Comparison of ENCODE assay signal across 13 cellular contexts in the genomic region with DNA sequence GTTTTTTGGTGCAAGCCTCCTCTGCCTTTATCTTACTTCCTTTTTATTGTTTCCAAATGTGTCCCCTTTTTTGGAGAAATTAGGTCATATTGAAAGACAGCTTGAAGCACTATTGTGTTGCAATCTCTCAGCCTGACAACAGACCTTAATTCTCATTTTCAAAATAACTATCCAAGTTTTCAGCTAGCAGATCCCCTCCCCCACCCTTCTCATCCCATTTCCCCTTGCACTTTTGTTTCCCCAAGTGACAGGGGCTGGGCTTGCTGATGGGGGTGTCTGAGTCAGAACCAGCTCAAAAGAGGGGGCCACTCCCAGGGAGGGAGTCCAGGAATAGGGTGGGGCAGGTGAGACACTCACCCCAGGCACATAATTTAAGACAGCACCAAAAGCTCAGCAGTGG.
A peak's percentile ranks its signal among the peaks of the same experiment; 100 is the strongest.
DNase-seq lines count a peak whose midpoint lies in the region; ATAC-seq and TF ChIP-seq lines count a peak whose summit lies in the region.
"Had no signal": no experiment of that assay in that cellular context is flagged by ENCODE, and none has a peak within 500 bp of the region (broad histone marks: within the 10 kb centered on the region; RNA-seq: fewer than 3 reads in every experiment).

No MANE protein-coding gene starts in this region.

- H3K9me3 Mint-ChIP-seq in activated T-cell treated with anti-CD3 and anti-CD28 coated beads, Interleukin-2, amount 50 U/mL, for 24 hours, result no peaks in the 10 kb centered on the region
- H3K9me3 Mint-ChIP-seq: neural progenitor cell had no signal

- H3K36me3 Mint-ChIP-seq in activated T-cell treated with anti-CD3 and anti-CD28 coated beads, Interleukin-2, amount 50 U/mL, for 24 hours (ENCODE audit: low read depth), result peaks cover 79% of the 10 kb centered on the region
- H3K36me3 Mint-ChIP-seq: neural progenitor cell had no signal

- peaks cover 78% of the 10 kb centered on the region for H3K79me2 ChIP-seq in OCI-LY3 (ENCODE audit: low read length)

- in situ Hi-C loops in GM13976 (cut with MboI; ENCODE audit: low sequenced_read_pairs, unreplicated experiment), result no loop called here

- no peaks in the 10 kb centered on the region for H3K27me3 Mint-ChIP-seq in activated T-cell treated with anti-CD3 and anti-CD28 coated beads, Interleukin-2, amount 50 U/mL, for 24 hours

- no peak for DNase-seq in activated T-cell treated with anti-CD3 and anti-CD28 coated beads, Interleukin-2, amount 50 U/mL, for 24 hours
- DNase-seq in activated T-cell treated with anti-CD3 and anti-CD28 coated beads, Interleukin-2, amount 50 U/mL, for 1 hour, result no peak
- no peak for DNase-seq in epithelial cell of prostate (ENCODE audit: low read depth, low spot score)
- no peak for DNase-seq in activated CD4-positive, CD25-positive, alpha-beta regulatory T cell (lab: John Stamatoyannopoulos, UW)
- no peak for DNase-seq in GM13976 (ENCODE audit: low spot score)
- DNase-seq: NCI-H69; stimulated activated naive CD4-positive, alpha-beta T cell; SW 1271 had no signal

- peak overlapping the region; percentile 94 for H3K4me2 ChIP-seq in OCI-LY3 (ENCODE audit: low read length)
- H3K4me2 ChIP-seq: A549, neural progenitor cell had no signal

- no peak for ATAC-seq in GM19023 (IDR thresholded peaks at IDR 0.05; ENCODE audit: unreplicated experiment)
- ATAC-seq: A549 had no signal

- peak overlapping the region; percentile 30 for H3K9ac ChIP-seq in OCI-LY3 (ENCODE audit: low read length)
- H3K9ac ChIP-seq: neural progenitor cell had no signal

- peak overlapping the region; percentile 81 for H3K27ac Mint-ChIP-seq in activated T-cell treated with anti-CD3 and anti-CD28 coated beads, Interleukin-2, amount 50 U/mL, for 24 hours
- H3K27ac Mint-ChIP-seq: neural progenitor cell had no signal

- H3K4me1 ChIP-seq in OCI-LY3 (ENCODE audit: low read length), result peaks cover 37% of the 10 kb centered on the region
- H3K4me1 ChIP-seq: A549, neural progenitor cell had no signal

- peak overlapping the region; percentile 62 for H3K4me3 ChIP-seq in OCI-LY3 (ENCODE audit: low read length)
- H3K4me3 ChIP-seq in skin epidermis, result peak overlapping the region in 2 of 7 experiments; percentile 43 to 47
- H3K4me3 ChIP-seq: A549, neural progenitor cell had no signal

- H3K4me1 Mint-ChIP-seq in activated T-cell treated with anti-CD3 and anti-CD28 coated beads, Interleukin-2, amount 50 U/mL, for 24 hours (ENCODE audit: low read depth), result peaks cover 70% of the 10 kb centered on the region
- H3K4me1 Mint-ChIP-seq: neural progenitor cell had no signal

- peak overlapping the region; percentile 58 for H3K4me3 Mint-ChIP-seq in activated T-cell treated with anti-CD3 and anti-CD28 coated beads, Interleukin-2, amount 50 U/mL, for 24 hours
- H3K4me3 Mint-ChIP-seq: neural progenitor cell had no signal

- peaks cover 17% of the 10 kb centered on the region for H4K20me1 ChIP-seq in OCI-LY3 (ENCODE audit: insufficient read depth, low read length)

- H3K27ac ChIP-seq in OCI-LY3 (ENCODE audit: low read length) (peak overlapping the region; percentile 79), epithelial cell of prostate (peak overlapping the region; percentile 33), skin epidermis (peak overlapping the region in 11 of 21 experiments; percentile 7 to 92 (median 36))
- H3K27ac ChIP-seq: A549, neural progenitor cell had no signal

- TF ChIP-seq CTCF in OCI-LY3 (IDR thresholded peaks at IDR 0.05; ENCODE audit: low read depth, low read length) (no peak), GM13976 (IDR thresholded peaks at IDR 0.05; ENCODE audit: borderline replicate concordance, control extremely low read depth, extremely low read depth, insufficient read depth, missing control alignments) (no peak)

- peaks cover 52% of the 10 kb centered on the region for H3K36me3 ChIP-seq in OCI-LY3 (replicated peaks; ENCODE audit: low read depth, low read length)
- H3K36me3 ChIP-seq: neural progenitor cell had no signal

- H3K27me3 ChIP-seq in OCI-LY3 (ENCODE audit: low read depth, low read length), result no peaks in the 10 kb centered on the region
- H3K27me3 ChIP-seq: neural progenitor cell had no signal

- H3K9me3 ChIP-seq in OCI-LY3 (ENCODE audit: insufficient read depth, low read length), result no peaks in the 10 kb centered on the region
- H3K9me3 ChIP-seq: A549 had no signal

- no peak overlapping the region for H2AFZ ChIP-seq in OCI-LY3 (ENCODE audit: low read depth, low read length)
- H2AFZ ChIP-seq: neural progenitor cell had no signal
